In the genomic region with DNA sequence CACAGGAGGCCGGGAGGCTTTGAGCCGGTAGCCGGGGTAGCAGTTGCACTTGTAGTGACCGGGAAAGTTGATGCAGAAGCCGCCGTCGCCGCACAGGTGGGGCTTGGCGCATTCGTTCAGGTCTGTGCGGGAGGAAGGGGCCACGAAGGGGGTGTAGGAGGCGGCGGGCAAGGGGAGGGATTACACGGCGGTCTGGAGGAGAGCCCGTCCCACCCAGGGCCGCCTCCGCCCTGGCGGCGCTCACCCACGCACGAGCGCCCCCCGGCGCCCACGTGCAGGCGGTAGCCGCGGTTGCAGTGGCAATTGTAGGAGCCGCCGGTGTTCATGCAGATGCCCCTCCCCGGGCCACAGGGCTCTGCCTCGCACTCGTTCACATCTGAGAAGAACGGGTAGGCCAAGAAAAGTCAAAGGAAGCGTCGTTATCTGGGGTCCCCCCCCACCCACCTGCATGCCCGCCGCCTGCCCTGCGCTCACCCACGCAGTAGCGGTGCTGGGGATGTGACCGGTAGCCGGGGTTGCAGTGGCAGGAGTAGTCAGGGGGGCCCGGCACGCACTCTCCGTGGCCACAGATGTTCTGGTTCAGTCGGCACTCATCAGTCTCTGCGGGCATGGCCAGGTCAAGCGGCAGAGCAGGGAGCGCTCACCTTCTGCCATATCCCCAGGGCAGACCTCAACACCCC, we compare ENCODE assay signal across 16 cellular contexts. TPM values are rescaled to one million over a fixed set of nuclear protein-coding genes. Genes with fewer than 3 reads are reported as not detected.
DNase-seq lines count a peak whose midpoint lies in the region; ATAC-seq, FAIRE-seq and TF ChIP-seq lines count a peak whose summit lies in the region.
"Had no signal": no experiment of that assay in that cellular context is flagged by ENCODE, and none has a peak within 500 bp of the region (broad histone marks: within the 10 kb centered on the region; RNA-seq: fewer than 3 reads in every experiment).

No MANE protein-coding gene starts in this region.

- no peaks in the 10 kb centered on the region for H3K36me3 ChIP-seq in Loucy (ENCODE audit: insufficient read depth, low read length)

- H3K4me1 ChIP-seq in Loucy (ENCODE audit: insufficient read depth, low read length, poor library complexity, severe bottlenecking) = peaks cover 31% of the 10 kb centered on the region

- H3K79me2 ChIP-seq in Loucy (ENCODE audit: insufficient read depth, low read length) = no peaks in the 10 kb centered on the region

- H3K9me3 Mint-ChIP-seq in activated CD4-positive, alpha-beta T cell treated with anti-CD3 and anti-CD28 coated beads for 36 hours (ENCODE audit: low read depth) = no peaks in the 10 kb centered on the region
- no peaks in the 10 kb centered on the region for H3K9me3 Mint-ChIP-seq in activated T-helper 1 cell treated with anti-CD3 and anti-CD28 coated beads, Interleukin-12 subunit alpha, Interleukin-12 subunit beta, Interleukin-2, Interleukin-4 antibody, amounts not matched to agents 30 ng/mL and 10 ng/mL and 1 ng/mL, durations not matched to agents 14 hours and 24 hours and 36 hours
- peaks cover 0 to 1% (median 0%) of the 10 kb centered on the region in 7 donors for H3K9me3 Mint-ChIP-seq in naive B cell
- H3K9me3 Mint-ChIP-seq: nephron had no signal

- peaks cover 53% of the 10 kb centered on the region for H3K4me1 Mint-ChIP-seq in activated CD4-positive, alpha-beta T cell treated with anti-CD3 and anti-CD28 coated beads for 36 hours
- peaks cover 48% of the 10 kb centered on the region for H3K4me1 Mint-ChIP-seq in activated T-helper 1 cell treated with anti-CD3 and anti-CD28 coated beads, Interleukin-12 subunit alpha, Interleukin-12 subunit beta, Interleukin-2, Interleukin-4 antibody, amounts not matched to agents 30 ng/mL and 10 ng/mL and 1 ng/mL, durations not matched to agents 14 hours and 24 hours and 36 hours (ENCODE audit: low read depth)
- H3K4me1 Mint-ChIP-seq in naive B cell = peaks cover 67 to 76% (median 70%) of the 10 kb centered on the region in 3 donors

- H2AFZ ChIP-seq in Loucy (ENCODE audit: low read length) = no peak overlapping the region

- no peak for TF ChIP-seq CTCF in Loucy (conservative IDR thresholded peaks at IDR 0.05; ENCODE audit: low read length)

- no peaks in the 10 kb centered on the region for H3K27me3 Mint-ChIP-seq in activated CD4-positive, alpha-beta T cell treated with anti-CD3 and anti-CD28 coated beads for 36 hours
- H3K27me3 Mint-ChIP-seq in activated T-helper 1 cell treated with anti-CD3 and anti-CD28 coated beads, Interleukin-12 subunit alpha, Interleukin-12 subunit beta, Interleukin-2, Interleukin-4 antibody, amounts not matched to agents 30 ng/mL and 10 ng/mL and 1 ng/mL, durations not matched to agents 14 hours and 24 hours and 36 hours (ENCODE audit: insufficient read depth) = no peaks in the 10 kb centered on the region
- H3K27me3 Mint-ChIP-seq in naive B cell = no peaks in the 10 kb centered on the region

- intact Hi-C loops in activated CD4-positive, alpha-beta T cell treated with anti-CD3 and anti-CD28 coated beads for 36 hours (cut with DNase I, micrococcal nuclease) = no loop called here
- intact Hi-C loops in activated T-helper 1 cell treated with anti-CD3 and anti-CD28 coated beads, Interleukin-12 subunit alpha, Interleukin-12 subunit beta, Interleukin-2, Interleukin-4 antibody, amounts not matched to agents 30 ng/mL and 10 ng/mL and 1 ng/mL, durations not matched to agents 14 hours and 24 hours and 36 hours (cut with micrococcal nuclease) = no loop called here

- peak overlapping the region; percentile 71 for H3K4me2 ChIP-seq in Loucy (ENCODE audit: low read depth, low read length, poor library complexity, severe bottlenecking)

- H3K9me2 ChIP-seq in Loucy (replicated peaks; ENCODE audit: low read depth, low read length) = no peaks in the 10 kb centered on the region

- no peak for DNase-seq in activated CD4-positive, alpha-beta T cell treated with anti-CD3 and anti-CD28 coated beads for 36 hours
- no peak for DNase-seq in activated CD4-positive, alpha-beta T cell treated with anti-CD3 and anti-CD28 coated beads, Interleukin-2, amount 50 U/mL, for 48 hours
- no peak for DNase-seq in activated T-helper 1 cell treated with anti-CD3 and anti-CD28 coated beads, Interleukin-12 subunit alpha, Interleukin-12 subunit beta, Interleukin-2, Interleukin-4 antibody, amounts not matched to agents 30 ng/mL and 10 ng/mL and 1 ng/mL, durations not matched to agents 14 hours and 24 hours and 36 hours (ENCODE audit: low spot score)
- no peak for DNase-seq in naive B cell
- no peak for DNase-seq in globus pallidus (ENCODE audit: low spot score)
- no peak for DNase-seq in RCC 7860 (ENCODE audit: low spot score)
- DNase-seq: MG63, NCI-H2171 treated with DMSO at 0.1 percent for 48 hours, PC-3 had no signal

- no peaks in the 10 kb centered on the region for H3K27me3 ChIP-seq in Loucy (ENCODE audit: insufficient read depth, low read length, poor library complexity, severe bottlenecking)
- H3K27me3 ChIP-seq: MG63, tibial nerve had no signal

- H3K4me3 Mint-ChIP-seq in activated CD4-positive, alpha-beta T cell treated with anti-CD3 and anti-CD28 coated beads for 36 hours = peak overlapping the region; percentile 72
- peak overlapping the region; percentile 8 for H3K4me3 Mint-ChIP-seq in activated T-helper 1 cell treated with anti-CD3 and anti-CD28 coated beads, Interleukin-12 subunit alpha, Interleukin-12 subunit beta, Interleukin-2, Interleukin-4 antibody, amounts not matched to agents 30 ng/mL and 10 ng/mL and 1 ng/mL, durations not matched to agents 14 hours and 24 hours and 36 hours
- H3K4me3 Mint-ChIP-seq in naive B cell = peak overlapping the region in 7 of 8 donors; percentile 51 to 93 (median 82)

- peak overlapping the region; percentile 67 for H3K4me3 ChIP-seq in Loucy (ENCODE audit: low read length, poor library complexity, severe bottlenecking)
- H3K4me3 ChIP-seq: MG63 had no signal

- FAIRE-seq in RCC 7860 (lab: Jason Lieb, UNC) = no peak
- FAIRE-seq: endometrium, GM12891 had no signal

- no peaks in the 10 kb centered on the region for H4K20me1 ChIP-seq in Loucy (ENCODE audit: insufficient read depth, low read length, poor library complexity, severe bottlenecking)

- peak overlapping the region; percentile 52 for H3K9ac ChIP-seq in Loucy (ENCODE audit: low read depth, low read length, poor library complexity, severe bottlenecking)

- no peaks in the 10 kb centered on the region for H3K9me3 ChIP-seq in Loucy (ENCODE audit: insufficient read depth, low read depth, low read length)
- H3K9me3 ChIP-seq: MG63, tibial nerve had no signal

- H3K27ac Mint-ChIP-seq in activated CD4-positive, alpha-beta T cell treated with anti-CD3 and anti-CD28 coated beads for 36 hours = peak overlapping the region; percentile 9
- H3K27ac Mint-ChIP-seq in activated T-helper 1 cell treated with anti-CD3 and anti-CD28 coated beads, Interleukin-12 subunit alpha, Interleukin-12 subunit beta, Interleukin-2, Interleukin-4 antibody, amounts not matched to agents 30 ng/mL and 10 ng/mL and 1 ng/mL, durations not matched to agents 14 hours and 24 hours and 36 hours = no peak overlapping the region
- H3K27ac Mint-ChIP-seq in naive B cell = peak overlapping the region in 4 of 6 donors; percentile 54 to 99 (median 92)
- H3K27ac Mint-ChIP-seq: nephron had no signal

- ATAC-seq in activated CD4-positive, alpha-beta T cell treated with anti-CD3 and anti-CD28 coated beads for 36 hours = no peak
- ATAC-seq in naive B cell (ENCODE audit: low read depth in 2 of 2) = no peak
- no peak for ATAC-seq in GM21447 (IDR thresholded peaks at IDR 0.05; ENCODE audit: unreplicated experiment)
- ATAC-seq: left colon had no signal

- peaks cover 4% of the 10 kb centered on the region; the same call in 1 of the 2 replicates for H3F3A ChIP-seq in Loucy (ENCODE audit: low read depth)

- H3K36me3 Mint-ChIP-seq in activated CD4-positive, alpha-beta T cell treated with anti-CD3 and anti-CD28 coated beads for 36 hours (ENCODE audit: low read depth) = peaks cover 31% of the 10 kb centered on the region
- peaks cover 50% of the 10 kb centered on the region for H3K36me3 Mint-ChIP-seq in activated T-helper 1 cell treated with anti-CD3 and anti-CD28 coated beads, Interleukin-12 subunit alpha, Interleukin-12 subunit beta, Interleukin-2, Interleukin-4 antibody, amounts not matched to agents 30 ng/mL and 10 ng/mL and 1 ng/mL, durations not matched to agents 14 hours and 24 hours and 36 hours (ENCODE audit: low read depth)
- H3K36me3 Mint-ChIP-seq in naive B cell = no peaks in the 10 kb centered on the region

- CTCF ChIA-PET in activated CD4-positive, alpha-beta T cell treated with anti-CD3 and anti-CD28 coated beads for 36 hours (lab: Charles Lee) = no interaction called here

- POLR2A ChIA-PET in activated CD4-positive, alpha-beta T cell treated with anti-CD3 and anti-CD28 coated beads for 36 hours (lab: Charles Lee) = interaction anchor here (0.8 kb wide), 1 partner anchor 49 kb away, joined by 3 read pairs; a partner anchor contains a TSS

RNA-seq across cellular contexts. Expression of a gene that starts 10.6 kb away (rescaled TPM):
- total RNA-seq in activated CD4-positive, alpha-beta T cell treated with anti-CD3 and anti-CD28 coated beads for 36 hours = 10 to 100 TPM; 57.8 to 72.7 TPM
- 97.9 and 103 TPM in 2 replicates for total RNA-seq in activated T-helper 1 cell treated with anti-CD3 and anti-CD28 coated beads, Interleukin-12 subunit alpha, Interleukin-12 subunit beta, Interleukin-2, Interleukin-4 antibody, amounts not matched to agents 30 ng/mL and 10 ng/mL and 1 ng/mL, durations not matched to agents 14 hours and 24 hours and 36 hours
- 10 to 100 TPM; 12.5 to 40.5 (median 23.0) TPM for polyA plus RNA-seq in naive B cell (ENCODE audit: low read depth in 6 of 6)

RNA-seq across cellular contexts. Expression of a gene that starts 22.7 kb away (rescaled TPM):
- total RNA-seq in activated CD4-positive, alpha-beta T cell treated with anti-CD3 and anti-CD28 coated beads for 36 hours = 10 to 100 TPM; 50.7 to 56.4 TPM
- total RNA-seq in activated T-helper 1 cell treated with anti-CD3 and anti-CD28 coated beads, Interleukin-12 subunit alpha, Interleukin-12 subunit beta, Interleukin-2, Interleukin-4 antibody, amounts not matched to agents 30 ng/mL and 10 ng/mL and 1 ng/mL, durations not matched to agents 14 hours and 24 hours and 36 hours = 94.6 and 96.9 TPM in 2 replicates
- polyA plus RNA-seq in naive B cell (ENCODE audit: low read depth in 6 of 6) = 10 to 100 TPM; 56.9 to 74.5 (median 69.8) TPM

RNA-seq across cellular contexts. Expression of a gene that starts 22.7 kb away (rescaled TPM):
- total RNA-seq in activated CD4-positive, alpha-beta T cell treated with anti-CD3 and anti-CD28 coated beads for 36 hours = 10 to 100 TPM; 66.5 to 78.8 TPM
- total RNA-seq in activated T-helper 1 cell treated with anti-CD3 and anti-CD28 coated beads, Interleukin-12 subunit alpha, Interleukin-12 subunit beta, Interleukin-2, Interleukin-4 antibody, amounts not matched to agents 30 ng/mL and 10 ng/mL and 1 ng/mL, durations not matched to agents 14 hours and 24 hours and 36 hours = 103 and 109 TPM in 2 replicates
- 10 to 100 TPM; 21.8 to 40.0 (median 27.2) TPM for polyA plus RNA-seq in naive B cell (ENCODE audit: low read depth in 6 of 6)

RNA-seq across cellular contexts. Expression of a gene that starts 24.8 kb away (rescaled TPM):
- 10 to 100 TPM; 12.8 to 22.7 TPM for total RNA-seq in activated CD4-positive, alpha-beta T cell treated with anti-CD3 and anti-CD28 coated beads for 36 hours
- 50.4 and 50.6 TPM in 2 replicates for total RNA-seq in activated T-helper 1 cell treated with anti-CD3 and anti-CD28 coated beads, Interleukin-12 subunit alpha, Interleukin-12 subunit beta, Interleukin-2, Interleukin-4 antibody, amounts not matched to agents 30 ng/mL and 10 ng/mL and 1 ng/mL, durations not matched to agents 14 hours and 24 hours and 36 hours
- 10 to 100 TPM; 44.3 to 82.6 (median 61.8) TPM for polyA plus RNA-seq in naive B cell (ENCODE audit: low read depth in 6 of 6)

RNA-seq across cellular contexts. Expression of a gene that starts 28.3 kb away (rescaled TPM):
- 10 to 100 TPM; 88.3 to 98.8 TPM for total RNA-seq in activated CD4-positive, alpha-beta T cell treated with anti-CD3 and anti-CD28 coated beads for 36 hours
- total RNA-seq in activated T-helper 1 cell treated with anti-CD3 and anti-CD28 coated beads, Interleukin-12 subunit alpha, Interleukin-12 subunit beta, Interleukin-2, Interleukin-4 antibody, amounts not matched to agents 30 ng/mL and 10 ng/mL and 1 ng/mL, durations not matched to agents 14 hours and 24 hours and 36 hours = 168 and 178 TPM in 2 replicates
- polyA plus RNA-seq in naive B cell (ENCODE audit: low read depth in 6 of 6) = 10 to 100 TPM in 4 of 6 donors, 1 to 10 TPM in 2; 5.5 to 18.3 (median 11.6) TPM

Comparison
In these comparisons a context has a peak if more than half of its experiments do, and no peak if none do; other contexts are left out.
1. H3K4me3 Mint-ChIP-seq: peak in every context shown above with its lines; median percentile 82 in naive B cell; 72 in activated CD4-positive, alpha-beta T cell treated with anti-CD3 and anti-CD28 coated beads for 36 hours; 8 in activated T-helper 1 cell treated with anti-CD3 and anti-CD28 coated beads, Interleukin-12 subunit alpha, Interleukin-12 subunit beta, Interleukin-2, Interleukin-4 antibody, amounts not matched to agents 30 ng/mL and 10 ng/mL and 1 ng/mL, durations not matched to agents 14 hours and 24 hours and 36 hours.